ENCODE assay signal across 8 cellular contexts in genomic region chr6:111566873-111567517, GRCh38. TPM values are rescaled to one million over a fixed set of nuclear protein-coding genes. Genes with fewer than 3 reads are reported as not detected.
DNase-seq lines count a peak whose midpoint lies in the region; ATAC-seq and TF ChIP-seq lines count a peak whose summit lies in the region.

No MANE protein-coding gene starts in this region.

- peak; percentile 65 for DNase-seq in Ammon's horn (ENCODE audit: low spot score)
- DNase-seq in NB4 (ENCODE audit: low read depth): peak; percentile 58
- DNase-seq in activated CD4-positive, alpha-beta memory T cell treated with anti-CD3 and anti-CD28 coated beads for 36 hours: peak; percentile 19
- peak in 1 of 2 donors; percentile 53 for DNase-seq in left lung
- DNase-seq in type B pancreatic cell (ENCODE audit: extremely low spot score, unreplicated experiment): no peak
- no peak for DNase-seq in HPDE6-E6E7 (ENCODE audit: extremely low spot score)
- no peak for DNase-seq in activated CD8-positive, alpha-beta memory T cell treated with anti-CD3 and anti-CD28 coated beads, Interleukin-2, amount 50 U/mL, for 4 hours
- DNase-seq in stimulated activated CD4-positive, alpha-beta T cell treated with anti-CD3 and anti-CD28 coated beads, Interleukin-4, amount 100 ng/mL, for 4 hours: no peak

- H3K27me3 Mint-ChIP-seq in activated CD4-positive, alpha-beta memory T cell treated with anti-CD3 and anti-CD28 coated beads for 36 hours: no peaks in the 10 kb centered on the region
- no peaks in the 10 kb centered on the region for H3K27me3 Mint-ChIP-seq in type B pancreatic cell

- no peaks in the 10 kb centered on the region for H3K27me3 ChIP-seq in left lung

- no peak for TF ChIP-seq POLR2A in NB4 (IDR thresholded peaks at IDR 0.05; ENCODE audit: extremely low read depth, insufficient read length)

- CTCF ChIA-PET in activated CD4-positive, alpha-beta memory T cell treated with anti-CD3 and anti-CD28 coated beads for 36 hours (lab: Charles Lee): interaction anchor here (2.1 kb wide), 1 partner anchor 308 kb away, joined by 8 read pairs; a partner anchor contains a TSS

- no peak overlapping the region for H3K4me3 Mint-ChIP-seq in activated CD4-positive, alpha-beta memory T cell treated with anti-CD3 and anti-CD28 coated beads for 36 hours
- peak overlapping the region; percentile 72 for H3K4me3 Mint-ChIP-seq in type B pancreatic cell

- POLR2A ChIA-PET in activated CD4-positive, alpha-beta memory T cell treated with anti-CD3 and anti-CD28 coated beads for 36 hours (lab: Charles Lee): no interaction called here

- H3K9me3 ChIP-seq in left lung: no peaks in the 10 kb centered on the region

- H3K9me3 Mint-ChIP-seq in activated CD4-positive, alpha-beta memory T cell treated with anti-CD3 and anti-CD28 coated beads for 36 hours: no peaks in the 10 kb centered on the region
- H3K9me3 Mint-ChIP-seq in type B pancreatic cell: no peaks in the 10 kb centered on the region

- TF ChIP-seq CTCF in NB4 (IDR thresholded peaks at IDR 0.05; ENCODE audit: low read depth, low read length): no peak
- TF ChIP-seq CTCF in left lung (IDR thresholded peaks at IDR 0.05): no peak
- no peak for TF ChIP-seq CTCF in type B pancreatic cell (conservative IDR thresholded peaks at IDR 0.05)

- peaks cover 52% of the 10 kb centered on the region for H3K4me1 Mint-ChIP-seq in activated CD4-positive, alpha-beta memory T cell treated with anti-CD3 and anti-CD28 coated beads for 36 hours (ENCODE audit: low read depth)
- H3K4me1 Mint-ChIP-seq in type B pancreatic cell (ENCODE audit: unreplicated experiment): peaks cover 61% of the 10 kb centered on the region

- intact Hi-C loops in activated CD4-positive, alpha-beta memory T cell treated with anti-CD3 and anti-CD28 coated beads for 36 hours (cut with micrococcal nuclease): loop anchor here (1.0 to 5.0 kb wide), 3 partner anchors 10 to 310 kb away; a partner anchor contains a TSS
- intact Hi-C loops in left lung (cut with DNase I): no loop called here

- H3K36me3 Mint-ChIP-seq in activated CD4-positive, alpha-beta memory T cell treated with anti-CD3 and anti-CD28 coated beads for 36 hours: peaks cover 59% of the 10 kb centered on the region
- peaks cover 61% of the 10 kb centered on the region for H3K36me3 Mint-ChIP-seq in type B pancreatic cell

- H3K36me3 ChIP-seq in left lung: peaks cover 0 to 78% of the 10 kb centered on the region in 2 donors

- peak overlapping the region; percentile 20 for H3K27ac Mint-ChIP-seq in activated CD4-positive, alpha-beta memory T cell treated with anti-CD3 and anti-CD28 coated beads for 36 hours
- H3K27ac Mint-ChIP-seq in type B pancreatic cell: peak overlapping the region; percentile 84

- peak overlapping the region in 1 of 2 donors; percentile 18 for H3K27ac ChIP-seq in left lung

- H3K4me3 ChIP-seq in NB4 (ENCODE audit: low read depth, low read length) (peak overlapping the region; percentile 0), left lung (no peak overlapping the region)

- ATAC-seq in left lung: peak; percentile 91

- peaks cover 7 to 35% of the 10 kb centered on the region in 2 donors for H3K4me1 ChIP-seq in left lung

RNA-seq across cellular contexts. Expression of gene TRAF3IP2, which starts 38.7 kb away (rescaled TPM):
- 10 to 100 TPM; 42.0 to 43.2 TPM for total RNA-seq in activated CD4-positive, alpha-beta memory T cell treated with anti-CD3 and anti-CD28 coated beads for 36 hours
- total RNA-seq in left lung: 10 to 100 TPM; 25.6 to 26.2 TPM
- total RNA-seq in type B pancreatic cell (ENCODE audit: low replicate concordance): 26.3 and 47.8 TPM in 2 replicates

Comparison
In these comparisons a context has a peak if more than half of its experiments do, and no peak if none do; other contexts are left out.
1. DNase-seq: peak in Ammon's horn (single experiment), NB4 (single experiment) and activated CD4-positive, alpha-beta memory T cell treated with anti-CD3 and anti-CD28 coated beads for 36 hours (single experiment); none in type B pancreatic cell (single experiment), HPDE6-E6E7 (single experiment), activated CD8-positive, alpha-beta memory T cell treated with anti-CD3 and anti-CD28 coated beads, Interleukin-2, amount 50 U/mL, for 4 hours (single experiment) and stimulated activated CD4-positive, alpha-beta T cell treated with anti-CD3 and anti-CD28 coated beads, Interleukin-4, amount 100 ng/mL, for 4 hours (0 of 2).